8 cellular contexts compared by ENCODE assay signal in the genomic region with DNA sequence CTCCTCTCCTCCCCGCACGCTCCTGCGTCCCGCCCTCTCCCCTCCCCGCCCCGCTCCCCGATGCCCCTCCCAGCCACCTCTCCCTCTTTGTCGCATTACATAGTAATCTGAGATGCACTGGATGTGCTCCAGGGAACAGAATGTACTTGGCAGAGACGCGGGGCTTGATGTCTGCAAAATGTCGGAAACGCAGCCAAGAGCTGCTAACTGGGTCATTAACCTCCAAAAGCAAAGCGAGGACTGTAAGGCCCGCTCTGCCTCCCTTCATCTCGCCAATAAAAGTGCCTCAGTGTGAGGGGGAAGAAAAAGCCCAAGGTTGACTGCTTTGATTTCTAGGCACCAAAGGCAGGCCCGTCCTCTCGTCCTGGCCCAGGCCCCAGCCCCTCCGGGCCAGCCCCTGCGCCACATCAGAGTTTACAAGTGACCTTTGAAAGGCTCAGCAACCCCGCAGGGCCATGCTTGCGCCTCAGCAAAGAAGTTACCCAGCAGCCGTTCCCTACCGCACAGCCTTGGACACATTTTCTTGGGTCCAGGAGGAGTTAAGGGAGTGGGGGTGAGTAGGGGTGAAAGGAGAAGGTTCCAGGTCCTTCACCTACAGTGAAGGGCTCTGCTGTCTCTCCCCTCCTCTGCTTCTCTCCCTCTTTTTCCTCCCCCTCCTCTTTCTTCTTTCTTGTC.
DNase-seq lines count a peak whose midpoint lies in the region; ATAC-seq, FAIRE-seq and TF ChIP-seq lines count a peak whose summit lies in the region.

No MANE protein-coding gene starts in this region.

- H3K27me3 ChIP-seq in bronchial epithelial cell (ENCODE audit: control insufficient read depth, insufficient read depth, low read length) (no peaks in the 10 kb centered on the region), small intestine (ENCODE audit: control insufficient read depth in 2 of 2, insufficient read depth in 2 of 2, low read length in 2 of 2) (no peaks in the 10 kb centered on the region)

- TF ChIP-seq CTCF in bronchial epithelial cell (IDR thresholded peaks at IDR 0.05; ENCODE audit: insufficient read depth, low read length, severe bottlenecking): no peak

- H3K36me3 ChIP-seq in bronchial epithelial cell (ENCODE audit: control insufficient read depth, insufficient read depth, low read length) (no peaks in the 10 kb centered on the region), small intestine (ENCODE audit: control insufficient read depth in 2 of 2, insufficient read depth in 2 of 2, low read length in 2 of 2) (no peaks in the 10 kb centered on the region)

- 15 to 31% (median 28%) methylated on average over 23 of the region's 23 CpGs for WGBS in small intestine, 3 donors

- H3K4me3 ChIP-seq in bronchial epithelial cell (ENCODE audit: low read depth, low read length): peak overlapping the region; percentile 35
- peak overlapping the region in 1 of 2 donors; percentile 33 for H3K4me3 ChIP-seq in small intestine (ENCODE audit: low read depth in 1 of 2, low read length in 2 of 2)

- H3K9me3 ChIP-seq in small intestine (ENCODE audit: control insufficient read depth, low read depth): no peaks in the 10 kb centered on the region

- ATAC-seq in GM21619 (IDR thresholded peaks at IDR 0.05; ENCODE audit: unreplicated experiment) (no peak), GM21723 (IDR thresholded peaks at IDR 0.05; ENCODE audit: unreplicated experiment) (no peak)

- peak; percentile 90 for DNase-seq in GM04504 (ENCODE audit: low read depth)
- DNase-seq in NCI-H510A treated with DMSO at 0.1 percent for 48 hours (lab: John Stamatoyannopoulos, UW): peak; percentile 93
- DNase-seq in bronchial epithelial cell (ENCODE audit: low read depth): peak; percentile 75
- peak; percentile 95 for DNase-seq in inferior parietal cortex (ENCODE audit: extremely low spot score)
- DNase-seq in small intestine: peak; percentile 93
- no peak for DNase-seq in activated CD4-positive, alpha-beta T cell treated with anti-CD3 and anti-CD28 coated beads, Interleukin-2, amount 50 U/mL, for 1 hour

- peak overlapping the region; percentile 78 to 96 for H3K27ac ChIP-seq in small intestine (ENCODE audit: low read depth in 1 of 2, low read length in 1 of 2)

- no peak for FAIRE-seq in bronchial epithelial cell (lab: Jason Lieb, UNC)
- no peak for FAIRE-seq in small intestine (lab: Jason Lieb, UNC)

- H3K4me1 ChIP-seq in small intestine (ENCODE audit: control insufficient read depth in 2 of 2, insufficient read depth in 1 of 2, low read depth in 1 of 2, low read length in 1 of 2): peaks cover 0 to 16% of the 10 kb centered on the region in 2 donors
